8 cellular contexts compared by ENCODE assay signal in genomic region chr16:57462209-57462977, GRCh38. TPM values are rescaled to one million over a fixed set of nuclear protein-coding genes. Genes with fewer than 3 reads are reported as not detected.
DNase-seq lines count a peak whose midpoint lies in the region; ATAC-seq and TF ChIP-seq lines count a peak whose summit lies in the region.

TSS of gene POLR2C (plus strand) at chr16:57462679. CDS start at chr16:57462725, 46 bp downstream.

- peak within 1 kb of the TSS; percentile 69 for H3K27ac ChIP-seq in BLaER1
- H3K27ac ChIP-seq in right lobe of liver, result peak within 1 kb of the TSS; percentile 51 to 86 (median 83)

- peak within 1 kb of the TSS; percentile 91 for H3K4me3 ChIP-seq in BLaER1
- H3K4me3 ChIP-seq in right lobe of liver, result peak within 1 kb of the TSS; percentile 86 to 98 (median 90)

- DNase-seq in NCI-H748 (lab: John Stamatoyannopoulos, UW; ENCODE audit: unreplicated experiment), result peak; percentile 82
- peak; percentile 86 to 91 for DNase-seq in activated CD4-positive, alpha-beta T cell treated with anti-CD3 and anti-CD28 coated beads, Interleukin-2, amount 50 U/mL, for 24 hours (ENCODE audit: low read depth in 1 of 2, low spot score in 1 of 2)
- DNase-seq in dermis blood vessel endothelial cell, result peak; percentile 94
- peak; percentile 88 to 91 (median 88) for DNase-seq in right lobe of liver
- DNase-seq in stimulated activated CD4-positive, alpha-beta T cell treated with anti-CD3 and anti-CD28 coated beads, Interleukin-4, amount 100 ng/mL, for 4 hours, result peak; percentile 86 to 93

- ATAC-seq in HG03432 (IDR thresholded peaks at IDR 0.05; ENCODE audit: unreplicated experiment) (peak; percentile 96), right lobe of liver (peak; percentile 96 to 99 (median 98))

- peaks cover 33% of the 10 kb centered on the region for H4K20me1 ChIP-seq in BLaER1

- intact Hi-C loops in right lobe of liver (cut with DNase I), result loop anchor here in 1 of 2 donors (10.0 kb wide), 1 partner anchor 52 kb away; no protein-coding TSS in a partner anchor

- peaks cover 82% of the 10 kb centered on the region for H3K36me3 ChIP-seq in BLaER1
- peaks cover 0 to 60% (median 12%) of the 10 kb centered on the region in 4 donors for H3K36me3 ChIP-seq in right lobe of liver

- H3K4me1 ChIP-seq in BLaER1, result peaks cover 14% of the 10 kb centered on the region
- H3K4me1 ChIP-seq in right lobe of liver, result peaks cover 0 to 15% (median 6%) of the 10 kb centered on the region in 4 donors

- H3K27me3 ChIP-seq in BLaER1 (no peaks in the 10 kb centered on the region), right lobe of liver (no peaks in the 10 kb centered on the region)

- H3K9me3 ChIP-seq in BLaER1 (no peaks in the 10 kb centered on the region), right lobe of liver (no peaks in the 10 kb centered on the region)

- peak within 1 kb of the TSS; percentile 97 for H3K4me2 ChIP-seq in BLaER1

- peak within 1 kb of the TSS; percentile 91 for H3K9ac ChIP-seq in BLaER1

- TF ChIP-seq CTCF in right lobe of liver (IDR thresholded peaks at IDR 0.05), result peak; percentile 97 to 99 (median 97)

- 1% methylated on average over 14 of the region's 47 CpGs for WGBS in right lobe of liver (ENCODE audit: insufficient coverage, low coverage, low lambda C conversion rate, missing lambda C conversion rate)

- peak; percentile 99 for TF ChIP-seq POLR2A in GM19099 (IDR thresholded peaks at IDR 0.05; ENCODE audit: extremely low read depth, insufficient read length, low read depth)
- TF ChIP-seq POLR2A in right lobe of liver (IDR thresholded peaks at IDR 0.05), result peak; percentile 87

RNA-seq across cellular contexts. Expression of gene POLR2C, which starts in this region (rescaled TPM):
- total RNA-seq in dermis blood vessel endothelial cell, result 106 and 118 TPM in 2 replicates
- total RNA-seq in right lobe of liver, result 10 to 100 TPM; 27.7 to 70.2 (median 35.4) TPM

Comparison
In these comparisons a context has a peak if more than half of its experiments do, and no peak if none do; other contexts are left out.
1. Peak in every context shown above with its lines: DNase-seq, ATAC-seq, H3K4me3 ChIP-seq and H3K27ac ChIP-seq.